16 cellular contexts compared by ENCODE assay signal in genomic region chr20:62377615-62378085, GRCh38. TPM values are rescaled to one million over a fixed set of nuclear protein-coding genes. Genes with fewer than 3 reads are reported as not detected.
DNase-seq lines count a peak whose midpoint lies in the region; ATAC-seq and TF ChIP-seq lines count a peak whose summit lies in the region.
"Had no signal": no experiment of that assay in that cellular context is flagged by ENCODE, and none has a peak within 500 bp of the region (broad histone marks: within the 10 kb centered on the region; RNA-seq: fewer than 3 reads in every experiment).

No MANE protein-coding gene starts in this region.

- H3K27me3 ChIP-seq in muscle layer of colon (ENCODE audit: control insufficient read depth in 1 of 2, insufficient read depth in 2 of 2, low read length in 2 of 2) = no peaks in the 10 kb centered on the region
- H3K27me3 ChIP-seq in vagina = no peaks in the 10 kb centered on the region

- ATAC-seq in esophagus mucosa = peak; percentile 1
- ATAC-seq in HG02970 (IDR thresholded peaks at IDR 0.05; ENCODE audit: low FRiP score, unreplicated experiment) = no peak
- ATAC-seq: stimulated activated effector memory CD8-positive, alpha-beta T cell treated with anti-CD3 and anti-CD28 coated beads, Interleukin-12 subunit alpha, Interleukin-12 subunit beta, amount 100 ng/mL, for 72 hours had no signal

- DNase-seq in NCI-H2196 (lab: John Stamatoyannopoulos, UW; ENCODE audit: unreplicated experiment) = peak; percentile 47
- no peak for DNase-seq in NCI-H2196 treated with DMSO at 0.1 percent for 48 hours (lab: John Stamatoyannopoulos, UW; ENCODE audit: unreplicated experiment)
- no peak for DNase-seq in vagina (ENCODE audit: extremely low spot score in 2 of 2)
- DNase-seq in NCI-H1105 treated with DMSO at 0.1 percent for 48 hours (lab: John Stamatoyannopoulos, UW) = no peak
- no peak for DNase-seq in NCI-H146 treated with DMSO at 0.1 percent for 48 hours (lab: John Stamatoyannopoulos, UW; ENCODE audit: unreplicated experiment)
- DNase-seq: activated B cell treated with CpG ODN at 0.5 μM for 24 hours; central memory CD4-positive, alpha-beta T cell; kidney; NCI-H524 had no signal

- no peak for TF ChIP-seq POLR2A in vagina (IDR thresholded peaks at IDR 0.05)

- H3K9me3 ChIP-seq in muscle layer of colon (ENCODE audit: low read length) (no peaks in the 10 kb centered on the region), vagina (no peaks in the 10 kb centered on the region)

- H3K4me1 ChIP-seq in muscle layer of colon (ENCODE audit: insufficient read depth, low read length) (peaks cover 63% of the 10 kb centered on the region), vagina (peaks cover 76% of the 10 kb centered on the region)

- TF ChIP-seq CTCF in vagina (IDR thresholded peaks at IDR 0.05) = no peak

- H3K4me3 ChIP-seq in muscle layer of colon (ENCODE audit: low read depth in 1 of 2, low read length in 2 of 2) (peak overlapping the region in 1 of 2 donors; percentile 14), vagina (no peak overlapping the region)
- H3K4me3 ChIP-seq: SK-N-MC had no signal

- H3K27ac ChIP-seq in muscle layer of colon (ENCODE audit: low read depth, low read length) = peak overlapping the region; percentile 88
- peak overlapping the region; percentile 62 for H3K27ac ChIP-seq in vagina
- H3K27ac ChIP-seq: SK-N-MC had no signal

- peak overlapping the region; percentile 45 for H3K9ac ChIP-seq in muscle layer of colon (ENCODE audit: low read length)

- intact Hi-C loops in vagina (cut with DNase I) = no loop called here

- no peaks in the 10 kb centered on the region for H3K36me3 ChIP-seq in muscle layer of colon (ENCODE audit: insufficient read depth, low read length)
- no peaks in the 10 kb centered on the region for H3K36me3 ChIP-seq in vagina

RNA-seq across cellular contexts. Expression of gene RPS21, which starts 9.3 kb away (rescaled TPM):
- total RNA-seq in esophagus mucosa (1,745 TPM), vagina (1,935 TPM)

RNA-seq across cellular contexts. Expression of gene LAMA5, which starts 10.5 kb away (rescaled TPM):
- 83.4 TPM for total RNA-seq in esophagus mucosa
- total RNA-seq in vagina = 150 TPM

RNA-seq across cellular contexts. Expression of gene CABLES2, which starts 29.4 kb away (rescaled TPM):
- 2.4 TPM for total RNA-seq in esophagus mucosa
- total RNA-seq in vagina = 1.5 TPM

RNA-seq across cellular contexts. Expression of gene RBBP8NL, which starts 49.7 kb away (rescaled TPM):
- 5.1 TPM for total RNA-seq in esophagus mucosa
- 1.7 TPM for total RNA-seq in vagina
- total RNA-seq: activated B cell treated with CpG ODN at 0.5 μM for 24 hours; activated T-helper 1 cell treated with anti-CD3 and anti-CD28 coated beads, Interleukin-12 subunit alpha, Interleukin-12 subunit beta, Interleukin-2, Interleukin-4 antibody, amounts not matched to agents 30 ng/mL and 10 ng/mL and 1 ng/mL, durations not matched to agents 14 hours and 24 hours and 36 hours; LHCN-M2 had no signal
